14 cellular contexts compared by ENCODE assay signal in the genomic region with DNA sequence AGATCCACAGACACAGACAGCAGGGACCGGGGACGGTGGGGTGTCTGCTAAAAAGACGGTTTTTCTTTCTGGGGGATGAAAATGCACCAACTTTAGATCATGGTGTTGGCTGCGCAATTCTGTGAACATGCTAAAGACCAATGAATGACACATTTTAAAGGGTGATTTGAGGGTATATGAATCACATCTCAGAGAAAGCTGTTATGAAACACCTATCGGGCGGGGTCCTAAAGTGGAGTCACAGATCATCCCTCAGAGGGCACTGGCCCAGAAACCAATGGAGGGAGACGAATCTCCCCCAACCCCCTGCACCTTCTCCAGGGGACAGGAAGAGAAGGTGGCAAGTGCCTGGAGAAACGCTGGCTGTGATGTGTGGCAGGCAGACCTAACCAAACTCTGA. TPM values are rescaled to one million over a fixed set of nuclear protein-coding genes. Genes with fewer than 3 reads are reported as not detected.
DNase-seq lines count a peak whose midpoint lies in the region; ATAC-seq and TF ChIP-seq lines count a peak whose summit lies in the region.
"Had no signal": no experiment of that assay in that cellular context is flagged by ENCODE, and none has a peak within 500 bp of the region (broad histone marks: within the 10 kb centered on the region; RNA-seq: fewer than 3 reads in every experiment).

No MANE protein-coding gene starts in this region.

- no peak overlapping the region for H2BK15ac ChIP-seq in IMR-90 (ENCODE audit: low read depth, low read length)
- no peak overlapping the region for H2BK15ac ChIP-seq in mesenchymal stem cell (ENCODE audit: low read depth, poor library complexity, severe bottlenecking)

- no peak for ATAC-seq in IMR-90 (ENCODE audit: low read depth)
- ATAC-seq: CD8-positive, alpha-beta T cell; HepG2 had no signal

- H2AK5ac ChIP-seq in IMR-90 (ENCODE audit: low read depth, low read length) (no peak overlapping the region), mesenchymal stem cell (ENCODE audit: low read length, severe bottlenecking) (no peak overlapping the region)

- no peak overlapping the region for H3K9ac ChIP-seq in IMR-90 (ENCODE audit: low read depth, low read length)
- no peak overlapping the region for H3K9ac ChIP-seq in mesenchymal stem cell (ENCODE audit: low read length)

- dilution Hi-C loops in IMR-90 (cut with HindIII; ENCODE audit: low sequenced_read_pairs, unreplicated experiment) = no loop called here

- H4K8ac ChIP-seq in IMR-90 (ENCODE audit: low read depth in 2 of 2, low read length in 2 of 2) (no peak overlapping the region), mesenchymal stem cell (ENCODE audit: low read length) (peak overlapping the region; percentile 55)

- in situ Hi-C loops in IMR-90 (cut with MboI; ENCODE audit: low sequenced_read_pairs) = no loop called here

- H3K27me3 ChIP-seq in IMR-90 (ENCODE audit: control insufficient read depth, insufficient read depth, low read length) = no peaks in the 10 kb centered on the region
- no peaks in the 10 kb centered on the region for H3K27me3 ChIP-seq in mesenchymal stem cell (ENCODE audit: control insufficient read depth in 1 of 2, insufficient read depth in 1 of 2, low read length in 2 of 2)
- H3K27me3 ChIP-seq: BE2C had no signal

- no peak overlapping the region for H3K4me2 ChIP-seq in IMR-90 (ENCODE audit: low read depth, low read length)
- H3K4me2 ChIP-seq in mesenchymal stem cell (ENCODE audit: low read length, poor library complexity, severe bottlenecking) = no peak overlapping the region

- peaks cover 2% of the 10 kb centered on the region; the same call in 1 of the 2 replicates for H3K9me1 ChIP-seq in IMR-90 (ENCODE audit: insufficient read depth, low read length)

- H4K5ac ChIP-seq in IMR-90 (ENCODE audit: low read depth, low read length) = no peak overlapping the region

- 100% methylated on average over 3 of the region's 8 CpGs; no CpG with 5 or more reads in 1 of the 2 experiments for WGBS in IMR-90 (ENCODE audit: extremely low coverage in 2 of 2, insufficient read length in 1 of 2), 2 experiments
- 93% methylated on average over 6 of the region's 8 CpGs for WGBS in mesenchymal stem cell

- H3K56ac ChIP-seq in IMR-90 (ENCODE audit: extremely low read depth, insufficient read depth, low read length) = no peak overlapping the region

- H3K18ac ChIP-seq in IMR-90 (ENCODE audit: low read depth, low read length) (no peak overlapping the region), mesenchymal stem cell (ENCODE audit: low read depth in 1 of 2, low read length in 2 of 2) (no peak overlapping the region)

- H2BK120ac ChIP-seq in IMR-90 (ENCODE audit: low read depth, low read length) (no peak overlapping the region), mesenchymal stem cell (ENCODE audit: low read depth, low read length) (no peak overlapping the region)

- no peak for TF ChIP-seq POLR2A in IMR-90 (IDR thresholded peaks at IDR 0.05; ENCODE audit: low read depth, low read length)

- no peak overlapping the region for H3K27ac ChIP-seq in IMR-90 (ENCODE audit: insufficient read depth, low read length)
- peak overlapping the region; percentile 49 for H3K27ac ChIP-seq in RWPE1
- peak overlapping the region; percentile 55 for H3K27ac ChIP-seq in cingulate gyrus (ENCODE audit: low read depth, low read length)
- H3K27ac ChIP-seq in mesenchymal stem cell (ENCODE audit: low read length, poor library complexity, severe bottlenecking) = no peak overlapping the region
- H3K27ac ChIP-seq: C4-2B had no signal

- no peak overlapping the region for H2BK20ac ChIP-seq in IMR-90 (ENCODE audit: low read depth, low read length)

- H3K9me3 ChIP-seq in IMR-90 (ENCODE audit: control insufficient read depth, insufficient read depth, low read length) = no peaks in the 10 kb centered on the region
- no peaks in the 10 kb centered on the region for H3K9me3 ChIP-seq in mesenchymal stem cell (ENCODE audit: control insufficient read depth, low read length)
- H3K9me3 ChIP-seq: BE2C, HAP-1 had no signal

- peaks cover 11% of the 10 kb centered on the region for H4K20me1 ChIP-seq in IMR-90 (ENCODE audit: insufficient read depth, low read length)

- H2AK9ac ChIP-seq in IMR-90 (replicated peaks; ENCODE audit: low read depth, low read length, poor library complexity) = peak overlapping the region; percentile 24

- H2BK5ac ChIP-seq in IMR-90 (ENCODE audit: low read depth, low read length, poor library complexity, severe bottlenecking) (no peak overlapping the region), mesenchymal stem cell (ENCODE audit: low read depth, low read length, poor library complexity, severe bottlenecking) (no peak overlapping the region)

- TF ChIP-seq RAD21 in IMR-90 (IDR thresholded peaks at IDR 0.05; ENCODE audit: low read length) = no peak

- H3K14ac ChIP-seq in IMR-90 (replicated peaks; ENCODE audit: low read depth, low read length) (no peak overlapping the region), mesenchymal stem cell (ENCODE audit: low read length in 2 of 2) (no peak overlapping the region)

- no peak overlapping the region for H4K91ac ChIP-seq in IMR-90 (ENCODE audit: insufficient read depth, low read depth, low read length)
- H4K91ac ChIP-seq in mesenchymal stem cell (ENCODE audit: low read length) = no peak overlapping the region

- CTCF ChIA-PET in IMR-90 (lab: Yijun Ruan, JAX) = no interaction called here
- CTCF ChIA-PET in RWPE1 (lab: Yijun Ruan, JAX) = interaction anchor here (0.5 kb wide), 1 partner anchor 29 kb away, joined by 3 read pairs; no protein-coding TSS in a partner anchor

- no peaks in the 10 kb centered on the region for H3K4me1 ChIP-seq in IMR-90 (ENCODE audit: control insufficient read depth, insufficient read depth, low read length)
- H3K4me1 ChIP-seq in mesenchymal stem cell (ENCODE audit: control insufficient read depth, insufficient read depth, low read depth, low read length) = peaks cover 4% of the 10 kb centered on the region
- H3K4me1 ChIP-seq: HAP-1 had no signal

- POLR2A ChIA-PET in IMR-90 (lab: Charles Lee; ENCODE audit: unreplicated experiment) = no interaction called here
- POLR2A ChIA-PET in RWPE1 (lab: Yijun Ruan, JAX; ENCODE audit: low non-redundant PET) = no interaction called here

- intact Hi-C loops in IMR-90 (cut with micrococcal nuclease) = no loop called here

- H3K4me3 ChIP-seq in IMR-90 (ENCODE audit: insufficient read depth, low read depth, low read length) (no peak overlapping the region), mesenchymal stem cell (ENCODE audit: insufficient read depth in 1 of 2, low read depth in 1 of 2, low read length in 2 of 2) (no peak overlapping the region)
- H3K4me3 ChIP-seq: HAP-1 had no signal

- no TSS peak for BruUV-seq in IMR-90 (replicated peaks; lab: Mats Ljungman, UMichigan)

- no peak overlapping the region for H3K23ac ChIP-seq in IMR-90 (ENCODE audit: low read depth, low read length)
- no peak overlapping the region for H3K23ac ChIP-seq in mesenchymal stem cell (ENCODE audit: low read length in 2 of 2)

- H2AFZ ChIP-seq in IMR-90 (replicated peaks; ENCODE audit: low read length, poor library complexity) (no peak overlapping the region), mesenchymal stem cell (ENCODE audit: low read depth, low read length) (no peak overlapping the region)

- TF ChIP-seq CTCF in IMR-90 (conservative IDR thresholded peaks at IDR 0.05; ENCODE audit: low read depth, low read length) (no peak), RWPE1 (conservative IDR thresholded peaks at IDR 0.05; ENCODE audit: low read depth) (no peak)

- H3K36me3 ChIP-seq in IMR-90 (ENCODE audit: control insufficient read depth, insufficient read depth, low read length) (peaks cover 14% of the 10 kb centered on the region), mesenchymal stem cell (ENCODE audit: control insufficient read depth in 1 of 2, insufficient read depth in 2 of 2, low read depth in 1 of 2, low read length in 2 of 2) (peaks cover 24 to 37% of the 10 kb centered on the region in 2 experiments)

- DNase-seq in IMR-90 (no peak), RWPE1 (ENCODE audit: low spot score) (no peak), mesenchymal stem cell (no peak), NCI-H82 (lab: John Stamatoyannopoulos, UW) (no peak), NCI-H2227 treated with DMSO at 0.1 percent for 48 hours (lab: John Stamatoyannopoulos, UW) (no peak)
- no peak for DNase-seq in stimulated activated CD4-positive, alpha-beta T cell treated with anti-CD3 and anti-CD28 coated beads, Interleukin-4, amount 100 ng/mL, for 4 hours
- DNase-seq: BE2C; CD8-positive, alpha-beta T cell; DND-41; GDM1 had no signal

- H2BK12ac ChIP-seq in mesenchymal stem cell (ENCODE audit: low read length in 2 of 2) = no peak overlapping the region

- H3K4ac ChIP-seq in IMR-90 (ENCODE audit: low read depth, low read length) (no peak overlapping the region), mesenchymal stem cell (ENCODE audit: low read depth in 1 of 2, low read length in 2 of 2) (no peak overlapping the region)

- H3K79me1 ChIP-seq in IMR-90 (ENCODE audit: low read depth in 1 of 2, low read length in 2 of 2) = peaks cover 7 to 34% of the 10 kb centered on the region in 2 experiments; a peak in 3 of 4 replicates
- peaks cover 35% of the 10 kb centered on the region for H3K79me1 ChIP-seq in mesenchymal stem cell (replicated peaks; ENCODE audit: low read length, poor library complexity, severe bottlenecking)

TF ChIP-seq in IMR-90, 13 proteins besides CTCF, POLR2A, EP300 and RAD21:
- TF ChIP-seq RFX5 (IDR thresholded peaks at IDR 0.05; ENCODE audit: low read depth, low read length) = no peak
- no peak for TF ChIP-seq CHD1 (IDR thresholded peaks at IDR 0.05; ENCODE audit: low read depth, low read length)
- TF ChIP-seq CEBPB (IDR thresholded peaks at IDR 0.05; ENCODE audit: low read depth, low read length) = no peak
- TF ChIP-seq MXI1 (IDR thresholded peaks at IDR 0.05; ENCODE audit: borderline replicate concordance, low read depth, low read length) = no peak
- TF ChIP-seq FOS (IDR thresholded peaks at IDR 0.05; ENCODE audit: low read depth, low read length) = no peak
- TF ChIP-seq MAFK (IDR thresholded peaks at IDR 0.05; ENCODE audit: low read depth, low read length) = no peak

RNA-seq across cellular contexts. Expression of a gene that starts 26.0 kb away (rescaled TPM):
- total RNA-seq in IMR-90 (2012; rRNA removed) = 13.6 and 16.1 TPM in 2 replicates
- 19.0 and 22.9 TPM in 2 replicates for polyA plus RNA-seq in IMR-90 (2012; rRNA removed)
- 19.5 and 22.2 TPM in 2 replicates for polyA plus RNA-seq in IMR-90 (2012; cell fraction: cytosol; rRNA removed)
- 70.1 and 93.8 TPM in 2 replicates for polyA plus RNA-seq in IMR-90 (2012; cell fraction: nucleus; rRNA removed; ENCODE audit: low replicate concordance)
- polyA plus RNA-seq in mesenchymal stem cell (2013, experiment 1 of 2) = 9.4 TPM
- 8.5 TPM for polyA plus RNA-seq in mesenchymal stem cell (2013, experiment 2 of 2)

Comparison
In these comparisons a context has a peak if more than half of its experiments do, and no peak if none do; other contexts are left out.
1. H3K27ac ChIP-seq: peak in RWPE1 (single experiment) and cingulate gyrus (single experiment); none in IMR-90 (single experiment) and mesenchymal stem cell (single experiment).